Comparison of ENCODE assay signal across 13 cellular contexts in genomic region chr19:16400911-16401675, GRCh38.
DNase-seq lines count a peak whose midpoint lies in the region; ATAC-seq, FAIRE-seq and TF ChIP-seq lines count a peak whose summit lies in the region.
"Had no signal": no experiment of that assay in that cellular context is flagged by ENCODE, and none has a peak within 500 bp of the region (broad histone marks: within the 10 kb centered on the region; RNA-seq: fewer than 3 reads in every experiment).

No MANE protein-coding gene starts in this region.

- no peak for ATAC-seq in activated T-cell treated with anti-CD3 and anti-CD28 coated beads, Interleukin-2, amount 50 U/mL, for 4 hours
- no peak for ATAC-seq in naive thymus-derived CD4-positive, alpha-beta T cell
- ATAC-seq in HG02884 (IDR thresholded peaks at IDR 0.05; ENCODE audit: unreplicated experiment) = no peak

- no peak for FAIRE-seq in astrocyte (lab: Jason Lieb, UNC)

- TF ChIP-seq CTCF in astrocyte (IDR thresholded peaks at IDR 0.05; ENCODE audit: insufficient read depth, low read depth, low read length) (no peak), suprapubic skin (IDR thresholded peaks at IDR 0.05) (no peak)

- no peak overlapping the region for H3K4me3 ChIP-seq in astrocyte (ENCODE audit: insufficient read depth, low read depth, low read length)
- no peak overlapping the region for H3K4me3 ChIP-seq in naive thymus-derived CD4-positive, alpha-beta T cell (ENCODE audit: low read length)
- H3K4me3 ChIP-seq in suprapubic skin = no peak overlapping the region

- peak overlapping the region; percentile 18 for H3K9ac ChIP-seq in astrocyte (ENCODE audit: low read length)

- H3K36me3 Mint-ChIP-seq in activated T-cell treated with anti-CD3 and anti-CD28 coated beads, Interleukin-2, amount 50 U/mL, for 4 hours (ENCODE audit: insufficient read depth) = peaks cover 32% of the 10 kb centered on the region
- H3K36me3 Mint-ChIP-seq in astrocyte (ENCODE audit: low read depth, unreplicated experiment) (peaks cover 35% of the 10 kb centered on the region), immature natural killer cell (peaks cover 19 to 37% (median 23%) of the 10 kb centered on the region in 3 donors)
- H3K36me3 Mint-ChIP-seq in naive thymus-derived CD4-positive, alpha-beta T cell = peaks cover 4 to 51% (median 19%) of the 10 kb centered on the region in 5 donors

- 67% methylated on average over 30 of the region's 30 CpGs for WGBS in suprapubic skin

- H2AFZ ChIP-seq in astrocyte (ENCODE audit: low read depth, low read length) = no peak overlapping the region

- no peaks in the 10 kb centered on the region for H3K27me3 Mint-ChIP-seq in activated T-cell treated with anti-CD3 and anti-CD28 coated beads, Interleukin-2, amount 50 U/mL, for 4 hours (ENCODE audit: low read depth)
- H3K27me3 Mint-ChIP-seq in astrocyte (ENCODE audit: low read depth, unreplicated experiment) (no peaks in the 10 kb centered on the region), immature natural killer cell (ENCODE audit: low read depth in 3 of 3) (peaks cover 0 to 2% (median 1%) of the 10 kb centered on the region in 3 donors)
- no peaks in the 10 kb centered on the region for H3K27me3 Mint-ChIP-seq in naive thymus-derived CD4-positive, alpha-beta T cell

- H3K9me3 ChIP-seq in astrocyte (ENCODE audit: insufficient read depth, low read depth, low read length) (no peaks in the 10 kb centered on the region), suprapubic skin (no peaks in the 10 kb centered on the region)
- no peaks in the 10 kb centered on the region for H3K9me3 ChIP-seq in naive thymus-derived CD4-positive, alpha-beta T cell (ENCODE audit: control insufficient read depth in 2 of 3, low read length in 3 of 3)

- no peak overlapping the region for H3K4me3 Mint-ChIP-seq in activated T-cell treated with anti-CD3 and anti-CD28 coated beads, Interleukin-2, amount 50 U/mL, for 4 hours
- no peak overlapping the region for H3K4me3 Mint-ChIP-seq in astrocyte (ENCODE audit: unreplicated experiment)
- no peak overlapping the region for H3K4me3 Mint-ChIP-seq in naive thymus-derived CD4-positive, alpha-beta T cell
- no peak overlapping the region for H3K4me3 Mint-ChIP-seq in immature natural killer cell
- H3K4me3 Mint-ChIP-seq: HFFc6 had no signal

- peaks cover 30% of the 10 kb centered on the region for H3K36me3 ChIP-seq in astrocyte (ENCODE audit: insufficient read depth, low read length)
- H3K36me3 ChIP-seq in naive thymus-derived CD4-positive, alpha-beta T cell (ENCODE audit: control insufficient read depth in 2 of 3, insufficient read depth in 3 of 3, low read length in 3 of 3) = peaks cover 0 to 75% (median 5%) of the 10 kb centered on the region in 3 experiments
- peaks cover 57% of the 10 kb centered on the region for H3K36me3 ChIP-seq in suprapubic skin

- TF ChIP-seq EP300 in suprapubic skin (IDR thresholded peaks at IDR 0.05) = no peak

- H3K79me2 ChIP-seq in astrocyte (ENCODE audit: insufficient read depth, low read length) = no peaks in the 10 kb centered on the region

- no peak overlapping the region for H3K4me2 ChIP-seq in astrocyte (ENCODE audit: low read length)

- no peaks in the 10 kb centered on the region for H3K9me3 Mint-ChIP-seq in activated T-cell treated with anti-CD3 and anti-CD28 coated beads, Interleukin-2, amount 50 U/mL, for 4 hours
- H3K9me3 Mint-ChIP-seq in astrocyte (ENCODE audit: unreplicated experiment) = no peaks in the 10 kb centered on the region
- no peaks in the 10 kb centered on the region for H3K9me3 Mint-ChIP-seq in naive thymus-derived CD4-positive, alpha-beta T cell
- no peaks in the 10 kb centered on the region for H3K9me3 Mint-ChIP-seq in immature natural killer cell
- H3K9me3 Mint-ChIP-seq: HFFc6 had no signal

- H3K4me1 ChIP-seq in astrocyte (ENCODE audit: insufficient read depth, low read length) (peaks cover 7% of the 10 kb centered on the region), suprapubic skin (peaks cover 32% of the 10 kb centered on the region)
- peaks cover 0 to 17% of the 10 kb centered on the region in 2 donors for H3K4me1 ChIP-seq in naive thymus-derived CD4-positive, alpha-beta T cell (ENCODE audit: control insufficient read depth in 2 of 2, insufficient read depth in 2 of 2, low read length in 2 of 2)

- CTCF ChIA-PET in naive thymus-derived CD4-positive, alpha-beta T cell (lab: Charles Lee) = interaction anchor here (0.5 kb wide), 1 partner anchor 208 kb away, joined by 3 read pairs; no protein-coding TSS in a partner anchor

- H3K27me3 ChIP-seq in astrocyte (ENCODE audit: insufficient read depth, low read length) (no peaks in the 10 kb centered on the region), suprapubic skin (no peaks in the 10 kb centered on the region)
- H3K27me3 ChIP-seq in naive thymus-derived CD4-positive, alpha-beta T cell (ENCODE audit: control insufficient read depth in 2 of 2, insufficient read depth in 2 of 2, low read length in 2 of 2) = no peaks in the 10 kb centered on the region

- no peak overlapping the region for H3K27ac Mint-ChIP-seq in astrocyte (ENCODE audit: unreplicated experiment)
- H3K27ac Mint-ChIP-seq in naive thymus-derived CD4-positive, alpha-beta T cell = peak overlapping the region in 8 of 9 donors; percentile 45 to 88 (median 78)
- H3K27ac Mint-ChIP-seq in immature natural killer cell = peak overlapping the region in 2 of 6 donors; percentile 24 to 74
- H3K27ac Mint-ChIP-seq: HFFc6 had no signal

- intact Hi-C loops in naive thymus-derived CD4-positive, alpha-beta T cell (cut with micrococcal nuclease) = no loop called here

- H3K4me1 Mint-ChIP-seq in activated T-cell treated with anti-CD3 and anti-CD28 coated beads, Interleukin-2, amount 50 U/mL, for 4 hours (ENCODE audit: low read depth) = peaks cover 28% of the 10 kb centered on the region
- H3K4me1 Mint-ChIP-seq in astrocyte (ENCODE audit: low read depth, unreplicated experiment) (no peaks in the 10 kb centered on the region), immature natural killer cell (no peaks in the 10 kb centered on the region)
- peaks cover 0 to 33% (median 19%) of the 10 kb centered on the region in 7 donors for H3K4me1 Mint-ChIP-seq in naive thymus-derived CD4-positive, alpha-beta T cell

- no peak for TF ChIP-seq POLR2A in suprapubic skin (IDR thresholded peaks at IDR 0.05)

- DNase-seq in activated T-cell treated with anti-CD3 and anti-CD28 coated beads for 48 hours (ENCODE audit: low read depth) (peak; percentile 12), astrocyte (ENCODE audit: low read depth) (peak; percentile 46), suprapubic skin (ENCODE audit: low spot score in 2 of 2) (peak; percentile 76 to 89), immature natural killer cell (no peak), EL (no peak)
- DNase-seq in activated T-cell treated with anti-CD3 and anti-CD28 coated beads, Interleukin-2, amount 50 U/mL, for 4 hours = no peak
- no peak for DNase-seq in naive thymus-derived CD4-positive, alpha-beta T cell
- DNase-seq: ACHN; effector CD4-positive, alpha-beta T cell; HFFc6; MM.1S; NCI-H748 treated with DMSO at 0.1 percent for 48 hours had no signal

- H4K20me1 ChIP-seq in astrocyte (ENCODE audit: insufficient read depth, low read length) = peaks cover 14% of the 10 kb centered on the region

- POLR2A ChIA-PET in naive thymus-derived CD4-positive, alpha-beta T cell (lab: Charles Lee) = interaction anchor here (0.6 to 3.0 kb wide), 4 partner anchors 18 to 259 kb away, joined by 3 to 10 read pairs (median 4); no protein-coding TSS in a partner anchor

- no peak overlapping the region for H3K27ac ChIP-seq in astrocyte (ENCODE audit: low read depth, low read length)
- no peak overlapping the region for H3K27ac ChIP-seq in naive thymus-derived CD4-positive, alpha-beta T cell (ENCODE audit: low read depth, low read length)
- peak overlapping the region; percentile 85 for H3K27ac ChIP-seq in suprapubic skin

Comparison
In these comparisons a context has a peak if more than half of its experiments do, and no peak if none do; other contexts are left out.
1. DNase-seq: peak in activated T-cell treated with anti-CD3 and anti-CD28 coated beads for 48 hours (single experiment), astrocyte (single experiment) and suprapubic skin (2 of 2); none in activated T-cell treated with anti-CD3 and anti-CD28 coated beads, Interleukin-2, amount 50 U/mL, for 4 hours (single experiment), naive thymus-derived CD4-positive, alpha-beta T cell (0 of 9), immature natural killer cell (0 of 3) and EL (single experiment).